8 cellular contexts compared by ENCODE assay signal in the genomic region with DNA sequence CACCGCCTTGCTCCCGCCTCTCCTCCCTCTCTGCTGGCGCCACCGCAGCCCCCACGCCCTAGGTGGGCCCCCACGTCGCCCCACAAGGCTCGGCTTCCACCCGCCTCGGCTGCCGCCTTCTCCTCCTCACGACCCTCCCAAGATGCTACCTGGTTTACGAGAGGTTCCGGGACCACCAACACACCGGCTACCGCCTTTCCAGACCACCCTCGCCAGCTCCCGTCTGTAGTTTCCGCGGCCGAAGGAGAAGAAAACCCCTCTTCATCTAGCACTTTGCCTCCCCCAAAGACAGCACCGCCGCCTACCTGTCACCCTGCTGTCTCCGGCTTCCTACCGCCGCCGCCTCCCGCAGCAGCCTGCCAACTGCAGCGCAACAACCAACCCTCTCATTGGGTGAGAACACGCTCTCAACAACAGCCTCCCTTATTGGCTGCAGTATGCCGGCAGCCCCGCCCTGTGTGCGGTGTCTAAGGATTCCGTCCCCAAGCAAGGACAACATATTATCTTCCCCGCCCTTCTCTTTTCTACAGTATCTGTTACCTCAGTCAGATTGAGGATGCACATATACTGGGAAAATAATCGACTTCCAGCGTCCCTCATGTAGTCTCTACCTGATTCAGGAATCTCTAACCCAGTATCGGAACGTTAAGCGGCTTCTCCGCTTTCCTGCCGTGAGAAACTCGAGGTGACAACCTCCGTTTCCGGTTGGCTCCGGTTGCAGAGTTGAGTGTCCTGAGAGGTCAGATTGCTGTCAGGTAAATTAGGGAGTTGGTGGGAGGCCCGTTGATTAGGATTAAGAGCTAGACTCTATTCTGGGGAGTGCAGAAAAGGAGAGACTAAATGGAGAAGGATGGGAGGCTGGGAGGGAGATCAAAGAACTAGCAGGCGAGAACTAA. TPM values are rescaled to one million over a fixed set of nuclear protein-coding genes. Genes with fewer than 3 reads are reported as not detected.
DNase-seq lines count a peak whose midpoint lies in the region; ATAC-seq, FAIRE-seq and TF ChIP-seq lines count a peak whose summit lies in the region.

A gene (minus strand): TSS at position 367 of the 896 bp plus-strand sequence. CDS start 47,662 bp downstream, outside the sequence.
A gene (plus strand): TSS at position 697 of the 896 bp plus-strand sequence. CDS start 6,882 bp downstream, outside the sequence.

- POLR2A ChIA-PET in T-cell (lab: Charles Lee) = interaction anchor here in 1 of 2 donors (0.7 kb wide), 1 partner anchor 1224 kb away, joined by 3 read pairs; no protein-coding TSS in a partner anchor

- H3K36me3 ChIP-seq in adrenal gland (replicated peaks in 1 of 2) (no peaks in the 10 kb centered on the region), heart right ventricle (no peaks in the 10 kb centered on the region), upper lobe of left lung (no peaks in the 10 kb centered on the region)

- peaks cover 32 to 53% of the 10 kb centered on the region in 2 donors for H3K4me1 ChIP-seq in adrenal gland (replicated peaks in 1 of 2)
- peaks cover 4 to 71% (median 50%) of the 10 kb centered on the region in 9 donors for H3K4me1 ChIP-seq in heart right ventricle
- peaks cover 33 to 49% (median 47%) of the 10 kb centered on the region in 4 donors for H3K4me1 ChIP-seq in upper lobe of left lung

- no peaks in the 10 kb centered on the region for H3K27me3 Mint-ChIP-seq in T-cell

- peak within 1 kb of the TSS; percentile 91 to 96 for H3K27ac Mint-ChIP-seq in T-cell

- peaks cover 3% of the 10 kb centered on the region for H3K36me3 Mint-ChIP-seq in T-cell

- CTCF ChIA-PET in T-cell (lab: Charles Lee) = interaction anchor here (0.6 to 3.8 kb wide), 14 partner anchors 44 to 170 kb away, joined by 3 to 66 read pairs (median 6); a partner anchor contains a TSS

- intact Hi-C loops in adrenal gland (cut with DNase I) (loop anchor here (5.0 to 10.0 kb wide), 2 partner anchors 86 to 103 kb away; no protein-coding TSS in a partner anchor), heart right ventricle (cut with DNase I) (loop anchor here in 9 of 10 donors (1.0 to 10.0 kb wide), 11 partner anchors 41 to 109 kb away; a partner anchor contains a TSS), posterior cingulate gyrus (cut with DNase I) (loop anchor here (2.0 kb wide), 2 partner anchors 45 to 87 kb away; a partner anchor contains a TSS)

- peak; percentile 78 for TF ChIP-seq POLR2A in GM12892 (IDR thresholded peaks at IDR 0.05; ENCODE audit: low read depth, low read length)
- peak; percentile 31 to 87 for TF ChIP-seq POLR2A in adrenal gland (IDR thresholded peaks at IDR 0.05)
- peak in 3 of 4 donors; percentile 53 to 87 (median 55) for TF ChIP-seq POLR2A in upper lobe of left lung (IDR thresholded peaks at IDR 0.05)

- TF ChIP-seq CTCF in adrenal gland (IDR thresholded peaks at IDR 0.05) (peak in 4 of 6 experiments; percentile 10 to 39 (median 28)), heart right ventricle (IDR thresholded peaks at IDR 0.05) (peak in 6 of 9 donors; percentile 28 to 65 (median 46)), upper lobe of left lung (IDR thresholded peaks at IDR 0.05) (peak in 5 of 6 experiments; percentile 23 to 59 (median 54))

- FAIRE-seq in GM12892 (lab: Jason Lieb, UNC) = peak; percentile 100

- H3K9me3 Mint-ChIP-seq in T-cell = no peaks in the 10 kb centered on the region

- H3K4me1 Mint-ChIP-seq in T-cell = peaks cover 56 to 61% (median 59%) of the 10 kb centered on the region in 3 donors

- H3K9me3 ChIP-seq in adrenal gland (replicated peaks in 1 of 3) (no peaks in the 10 kb centered on the region), heart right ventricle (no peaks in the 10 kb centered on the region), upper lobe of left lung (no peaks in the 10 kb centered on the region)

- DNase-seq in GM12892 (ENCODE audit: insufficient read length) (peak; percentile 73), NCI-H1436 treated with DMSO at 0.1 percent for 48 hours (lab: John Stamatoyannopoulos, UW) (peak; percentile 49), T-cell (peak; percentile 80 to 95 (median 92)), adrenal gland (peak; percentile 92 to 97 (median 94)), heart right ventricle (peak; percentile 90 to 92), posterior cingulate gyrus (peak; percentile 83 to 98 (median 90)), upper lobe of left lung (peak; percentile 92 to 93)

- peak within 1 kb of the TSS; percentile 92 to 95 (median 94) for H3K4me3 Mint-ChIP-seq in T-cell

- no peaks in the 10 kb centered on the region for H3K27me3 ChIP-seq in adrenal gland
- H3K27me3 ChIP-seq in heart right ventricle = no peaks in the 10 kb centered on the region
- no peaks in the 10 kb centered on the region for H3K27me3 ChIP-seq in upper lobe of left lung

- H3K4me3 ChIP-seq in adrenal gland = peak within 1 kb of the TSS; percentile 81 to 98 (median 92)
- peak within 1 kb of the TSS; percentile 68 to 97 (median 88) for H3K4me3 ChIP-seq in heart right ventricle
- H3K4me3 ChIP-seq in upper lobe of left lung = peak within 1 kb of the TSS; percentile 74 to 97 (median 90)

- WGBS in adrenal gland, 4 donors = 0 to 1% (median 0%) methylated on average over 21 to 48 of the region's 48 CpGs
- 0 to 1% methylated on average over 48 of the region's 48 CpGs for WGBS in heart right ventricle, 2 donors
- 0 to 2% methylated on average over 43 to 46 of the region's 48 CpGs for WGBS in upper lobe of left lung, 2 donors

- H3K27ac ChIP-seq in adrenal gland (peak within 1 kb of the TSS; percentile 73 to 96 (median 82)), heart right ventricle (peak within 1 kb of the TSS; percentile 81 to 97 (median 90)), upper lobe of left lung (peak within 1 kb of the TSS; percentile 90 to 96 (median 92))

- no peak for TF ChIP-seq EP300 in upper lobe of left lung (IDR thresholded peaks at IDR 0.05)

- peak; percentile 99 for ATAC-seq in HG02852 (IDR thresholded peaks at IDR 0.05; ENCODE audit: unreplicated experiment)
- peak; percentile 96 to 98 (median 96) for ATAC-seq in T-cell (replicated peaks in 1 of 4)
- peak; percentile 99 to 100 (median 99) for ATAC-seq in heart right ventricle
- ATAC-seq in upper lobe of left lung (ENCODE audit: low FRiP score in 2 of 2) = peak; percentile 100

RNA-seq across cellular contexts. Expression of the first gene that starts in this region (rescaled TPM):
- polyA plus RNA-seq in GM12892 (2012; ENCODE audit: missing spikeins) = 5.1 TPM
- total RNA-seq in T-cell = 10 to 100 TPM; 29.5 to 44.6 (median 36.0) TPM
- total RNA-seq in adrenal gland = 10 to 100 TPM in 6 of 8 donors, 1 to 10 TPM in 2; 5.8 to 36.6 (median 22.4) TPM
- polyA plus RNA-seq in adrenal gland = 10 to 100 TPM in 1 of 3 donors, 1 to 10 TPM in 2; 3.9 to 11.7 (median 8.7) TPM
- 10 to 100 TPM in 9 of 10 donors, 1 to 10 TPM in 1; 9.4 to 15.3 (median 12.9) TPM for total RNA-seq in heart right ventricle
- 1 to 10 TPM; 1.4 to 8.3 TPM for polyA plus RNA-seq in heart right ventricle
- total RNA-seq in upper lobe of left lung = 10 to 100 TPM; 15.1 to 39.3 (median 26.8) TPM

RNA-seq across cellular contexts. Expression of the second gene that starts in this region (rescaled TPM):
- 250 TPM for polyA plus RNA-seq in GM12892 (2012; ENCODE audit: missing spikeins)
- total RNA-seq in T-cell = 10 to 100 TPM; 31.4 to 43.7 (median 38.8) TPM
- 100 to 1,000 TPM in 4 of 8 donors, 10 to 100 TPM in 4; 34.5 to 169 (median 98.1) TPM for total RNA-seq in adrenal gland
- 100 to 1,000 TPM in 1 of 3 donors, 10 to 100 TPM in 2; 55.6 to 189 (median 91.8) TPM for polyA plus RNA-seq in adrenal gland
- total RNA-seq in heart right ventricle = 100 to 1,000 TPM; 313 to 513 (median 457) TPM
- polyA plus RNA-seq in heart right ventricle = 100 to 1,000 TPM; 200 to 216 TPM
- total RNA-seq in upper lobe of left lung = 10 to 100 TPM; 13.6 to 72.0 (median 52.0) TPM

Comparison
In these comparisons a context has a peak if more than half of its experiments do, and no peak if none do; other contexts are left out.
1. Peak in every context shown above with its lines: DNase-seq, ATAC-seq, H3K4me3 ChIP-seq and H3K27ac ChIP-seq.